ENCODE assay signal across 12 cellular contexts in the genomic region with DNA sequence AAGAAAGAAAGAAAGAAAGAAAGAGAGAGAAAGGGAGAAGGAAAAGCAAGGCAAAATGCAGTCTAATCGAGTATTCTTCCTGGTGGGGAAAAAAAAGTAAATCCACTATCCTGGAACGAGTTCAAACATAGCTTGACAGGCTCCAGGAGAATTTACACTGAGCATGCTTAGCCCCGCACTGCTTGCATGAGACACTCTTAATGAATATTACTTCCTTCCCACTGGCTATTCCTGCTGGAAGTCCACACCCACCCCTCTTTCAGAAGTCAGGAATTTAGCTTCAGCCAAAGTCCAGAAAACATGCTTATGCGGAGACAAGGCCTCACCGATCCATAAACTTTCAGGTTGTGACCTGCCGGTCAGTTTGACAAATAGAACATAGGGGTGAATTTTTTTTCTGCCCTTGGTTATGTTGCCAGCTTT.
DNase-seq lines count a peak whose midpoint lies in the region; ATAC-seq and TF ChIP-seq lines count a peak whose summit lies in the region.
"Had no signal": no experiment of that assay in that cellular context is flagged by ENCODE, and none has a peak within 500 bp of the region (broad histone marks: within the 10 kb centered on the region; RNA-seq: fewer than 3 reads in every experiment).

No MANE protein-coding gene starts in this region.

- H3K36me3 Mint-ChIP-seq in MCF 10A (ENCODE audit: insufficient read depth, unreplicated experiment) (peaks cover 21% of the 10 kb centered on the region), immature natural killer cell (no peaks in the 10 kb centered on the region)

- TF ChIP-seq CTCF in MCF 10A (IDR thresholded peaks at IDR 0.05; ENCODE audit: unreplicated experiment) (no peak), left ventricle myocardium inferior (IDR thresholded peaks at IDR 0.05; ENCODE audit: borderline replicate concordance) (no peak), retinal pigment epithelial cell (conservative IDR thresholded peaks at IDR 0.05; ENCODE audit: low read depth, low read length) (no peak)

- DNase-seq in EH (ENCODE audit: low read depth), result peak; percentile 47
- peak; percentile 74 for DNase-seq in MCF 10A (ENCODE audit: unreplicated experiment)
- no peak for DNase-seq in left ventricle myocardium inferior
- peak; percentile 78 for DNase-seq in retinal pigment epithelial cell (ENCODE audit: low read depth)
- DNase-seq in NCI-H69 (lab: John Stamatoyannopoulos, UW), result no peak
- DNase-seq in immature natural killer cell, result no peak
- DNase-seq in NCI-H82 (lab: John Stamatoyannopoulos, UW), result no peak
- DNase-seq: activated CD4-positive, alpha-beta T cell treated with anti-CD3 and anti-CD28 coated beads for 1 hour; activated naive CD4-positive, alpha-beta T cell treated with anti-CD3 and anti-CD28 coated beads, Interleukin-2, amount 50 U/mL, for 16 hours; NCI-H1930 had no signal

- H3K36me3 ChIP-seq in left ventricle myocardium inferior, result no peaks in the 10 kb centered on the region

- ATAC-seq in HG03469 (IDR thresholded peaks at IDR 0.05; ENCODE audit: unreplicated experiment), result no peak

- peaks cover 7% of the 10 kb centered on the region for H3K9me3 Mint-ChIP-seq in MCF 10A (ENCODE audit: unreplicated experiment)
- H3K9me3 Mint-ChIP-seq in immature natural killer cell, result no peaks in the 10 kb centered on the region

- peak overlapping the region; percentile 55 for H3K4me3 Mint-ChIP-seq in MCF 10A (ENCODE audit: unreplicated experiment)
- no peak overlapping the region for H3K4me3 Mint-ChIP-seq in immature natural killer cell

- H3K4me3 ChIP-seq in left ventricle myocardium inferior (peak overlapping the region; percentile 22), retinal pigment epithelial cell (ENCODE audit: low read length) (no peak overlapping the region)

- intact Hi-C loops in MCF 10A (cut with micrococcal nuclease), result loop anchor here (5.0 to 10.0 kb wide), 2 partner anchors 129 to 153 kb away; no protein-coding TSS in a partner anchor
- intact Hi-C loops in left ventricle myocardium inferior (cut with micrococcal nuclease), result no loop called here

- H3K27ac ChIP-seq in left ventricle myocardium inferior (replicated peaks), result peak overlapping the region; percentile 68
- H3K27ac ChIP-seq: C4-2B had no signal

- H3K4me1 ChIP-seq in left ventricle myocardium inferior, result peaks cover 28% of the 10 kb centered on the region

- POLR2A ChIA-PET in MCF 10A (lab: Yijun Ruan, JAX), result interaction anchor here (0.7 to 4.6 kb wide), 10 partner anchors 22 to 152 kb away, joined by 3 to 43 read pairs (median 4); no protein-coding TSS in a partner anchor

- H3K9me3 ChIP-seq in left ventricle myocardium inferior (replicated peaks), result no peaks in the 10 kb centered on the region

- CTCF ChIA-PET in MCF 10A (lab: Yijun Ruan, JAX), result interaction anchor here (0.6 kb wide), 1 partner anchor 81 kb away, joined by 4 read pairs; no protein-coding TSS in a partner anchor

- H3K27ac Mint-ChIP-seq in MCF 10A (ENCODE audit: low read depth, unreplicated experiment), result peak overlapping the region; percentile 80
- no peak overlapping the region for H3K27ac Mint-ChIP-seq in immature natural killer cell

- H3K27me3 Mint-ChIP-seq in MCF 10A (ENCODE audit: insufficient read depth, unreplicated experiment), result no peaks in the 10 kb centered on the region
- peaks cover 0 to 8% (median 2%) of the 10 kb centered on the region in 3 donors for H3K27me3 Mint-ChIP-seq in immature natural killer cell (ENCODE audit: low read depth in 3 of 3)

- H3K4me1 Mint-ChIP-seq in MCF 10A (ENCODE audit: insufficient read depth, unreplicated experiment), result peaks cover 43% of the 10 kb centered on the region
- H3K4me1 Mint-ChIP-seq in immature natural killer cell, result no peaks in the 10 kb centered on the region

- no TSS peak for BruUV-seq in MCF 10A (replicated peaks; lab: Mats Ljungman, UMichigan)

- H3K27me3 ChIP-seq in left ventricle myocardium inferior (ENCODE audit: low read depth), result no peaks in the 10 kb centered on the region

Comparison
In these comparisons a context has a peak if more than half of its experiments do, and no peak if none do; other contexts are left out.
1. DNase-seq: peak in EH (single experiment), MCF 10A (single experiment) and retinal pigment epithelial cell (single experiment); none in left ventricle myocardium inferior (single experiment), NCI-H69 (single experiment), immature natural killer cell (0 of 3) and NCI-H82 (single experiment).